8 cellular contexts compared by ENCODE assay signal in the genomic region with DNA sequence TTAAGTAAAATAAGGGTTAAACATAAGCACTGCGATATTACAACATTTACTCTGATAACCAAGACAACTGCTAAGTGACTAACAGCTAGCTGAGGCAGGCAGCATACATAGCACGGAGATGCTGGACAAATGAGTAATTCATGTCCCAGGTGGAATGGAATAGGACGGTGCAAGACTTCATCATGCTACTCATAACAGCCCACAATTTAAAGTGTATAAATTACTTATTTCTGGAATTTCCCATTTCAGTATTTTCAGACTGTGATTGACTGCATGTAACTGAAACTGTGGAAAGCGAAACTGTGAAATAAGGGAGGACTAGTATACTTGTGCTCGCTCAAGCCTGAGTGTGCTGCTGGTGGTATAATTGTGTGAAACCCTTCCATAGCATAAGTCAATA. TPM values are rescaled to one million over a fixed set of nuclear protein-coding genes. Genes with fewer than 3 reads are reported as not detected.
DNase-seq lines count a peak whose midpoint lies in the region; ATAC-seq and TF ChIP-seq lines count a peak whose summit lies in the region.

No MANE protein-coding gene starts in this region.

- H3K36me3 ChIP-seq in RWPE2 (ENCODE audit: low read depth), result peaks cover 3% of the 10 kb centered on the region

- peaks cover 24% of the 10 kb centered on the region for H3K36me3 Mint-ChIP-seq in activated CD8-positive, alpha-beta T cell treated with anti-CD3 and anti-CD28 coated beads for 36 hours (ENCODE audit: low read depth)
- H3K36me3 Mint-ChIP-seq in activated CD8-positive, alpha-beta T cell treated with anti-CD3 and anti-CD28 coated beads, Interleukin-2, amount 10 ng/mL, durations not matched to agents 7 days and 5 days (ENCODE audit: low read depth), result peaks cover 11% of the 10 kb centered on the region

- POLR2A ChIA-PET in activated CD8-positive, alpha-beta T cell treated with anti-CD3 and anti-CD28 coated beads for 36 hours (lab: Charles Lee), result no interaction called here
- POLR2A ChIA-PET in activated CD8-positive, alpha-beta T cell treated with anti-CD3 and anti-CD28 coated beads, Interleukin-2, amount 10 ng/mL, durations not matched to agents 7 days and 5 days (lab: Charles Lee), result no interaction called here

- H3K9me3 ChIP-seq in RWPE2 (ENCODE audit: severe bottlenecking), result no peaks in the 10 kb centered on the region

- peak; percentile 86 for ATAC-seq in activated CD8-positive, alpha-beta T cell treated with anti-CD3 and anti-CD28 coated beads for 36 hours
- no peak for ATAC-seq in activated CD8-positive, alpha-beta T cell treated with anti-CD3 and anti-CD28 coated beads, Interleukin-2, amount 10 ng/mL, durations not matched to agents 7 days and 5 days
- ATAC-seq in HG02852 (IDR thresholded peaks at IDR 0.05; ENCODE audit: unreplicated experiment) (peak; percentile 87), RWPE2 (ENCODE audit: low read depth) (peak; percentile 99)

- no peak overlapping the region for H3K27ac Mint-ChIP-seq in activated CD8-positive, alpha-beta T cell treated with anti-CD3 and anti-CD28 coated beads for 36 hours
- no peak overlapping the region for H3K27ac Mint-ChIP-seq in activated CD8-positive, alpha-beta T cell treated with anti-CD3 and anti-CD28 coated beads, Interleukin-2, amount 10 ng/mL, durations not matched to agents 7 days and 5 days

- TF ChIP-seq CTCF in activated CD8-positive, alpha-beta T cell treated with anti-CD3 and anti-CD28 coated beads for 36 hours (IDR thresholded peaks at IDR 0.05), result no peak
- TF ChIP-seq CTCF in RWPE2 (IDR thresholded peaks at IDR 0.05; ENCODE audit: poor library complexity, severe bottlenecking), result no peak

- H3K9me3 Mint-ChIP-seq in activated CD8-positive, alpha-beta T cell treated with anti-CD3 and anti-CD28 coated beads for 36 hours, result no peaks in the 10 kb centered on the region
- H3K9me3 Mint-ChIP-seq in activated CD8-positive, alpha-beta T cell treated with anti-CD3 and anti-CD28 coated beads, Interleukin-2, amount 10 ng/mL, durations not matched to agents 7 days and 5 days (ENCODE audit: insufficient read depth), result no peaks in the 10 kb centered on the region

- intact Hi-C loops in activated CD8-positive, alpha-beta T cell treated with anti-CD3 and anti-CD28 coated beads for 36 hours (cut with micrococcal nuclease), result no loop called here

- peak; percentile 15 for DNase-seq in activated CD8-positive, alpha-beta T cell treated with anti-CD3 and anti-CD28 coated beads for 36 hours
- DNase-seq in activated CD8-positive, alpha-beta T cell treated with anti-CD3 and anti-CD28 coated beads, Interleukin-2, amount 10 ng/mL, durations not matched to agents 7 days and 5 days, result no peak
- DNase-seq in RWPE2 (ENCODE audit: low spot score) (no peak), skeletal muscle cell (ENCODE audit: low read depth) (peak; percentile 61), GF-D8 (lab: John Stamatoyannopoulos, UW) (no peak), NK-92 (lab: John Stamatoyannopoulos, UW; ENCODE audit: unreplicated experiment) (no peak), NCI-H2196 treated with DMSO at 0.1 percent for 48 hours (lab: John Stamatoyannopoulos, UW; ENCODE audit: unreplicated experiment) (no peak)

- no peak overlapping the region for H3K4me3 Mint-ChIP-seq in activated CD8-positive, alpha-beta T cell treated with anti-CD3 and anti-CD28 coated beads for 36 hours
- H3K4me3 Mint-ChIP-seq in activated CD8-positive, alpha-beta T cell treated with anti-CD3 and anti-CD28 coated beads, Interleukin-2, amount 10 ng/mL, durations not matched to agents 7 days and 5 days, result no peak overlapping the region

- H3K27ac ChIP-seq in RWPE2 (ENCODE audit: poor library complexity, severe bottlenecking), result no peak overlapping the region

- peaks cover 28% of the 10 kb centered on the region for H3K4me1 Mint-ChIP-seq in activated CD8-positive, alpha-beta T cell treated with anti-CD3 and anti-CD28 coated beads for 36 hours (ENCODE audit: low read depth)
- peaks cover 22% of the 10 kb centered on the region for H3K4me1 Mint-ChIP-seq in activated CD8-positive, alpha-beta T cell treated with anti-CD3 and anti-CD28 coated beads, Interleukin-2, amount 10 ng/mL, durations not matched to agents 7 days and 5 days (ENCODE audit: low read depth)

- H3K4me3 ChIP-seq in RWPE2 (ENCODE audit: severe bottlenecking), result no peak overlapping the region
- H3K4me3 ChIP-seq in skeletal muscle cell (ENCODE audit: low read depth, low read length), result peak overlapping the region; percentile 1

- CTCF ChIA-PET in activated CD8-positive, alpha-beta T cell treated with anti-CD3 and anti-CD28 coated beads for 36 hours (lab: Charles Lee), result no interaction called here
- CTCF ChIA-PET in activated CD8-positive, alpha-beta T cell treated with anti-CD3 and anti-CD28 coated beads, Interleukin-2, amount 10 ng/mL, durations not matched to agents 7 days and 5 days (lab: Charles Lee), result no interaction called here

- H3K4me1 ChIP-seq in RWPE2 (ENCODE audit: insufficient read depth, poor library complexity, severe bottlenecking), result peaks cover 13% of the 10 kb centered on the region

- H3K27me3 ChIP-seq in RWPE2 (ENCODE audit: insufficient read depth, poor library complexity, severe bottlenecking), result no peaks in the 10 kb centered on the region

- H3K27me3 Mint-ChIP-seq in activated CD8-positive, alpha-beta T cell treated with anti-CD3 and anti-CD28 coated beads for 36 hours, result no peaks in the 10 kb centered on the region
- H3K27me3 Mint-ChIP-seq in activated CD8-positive, alpha-beta T cell treated with anti-CD3 and anti-CD28 coated beads, Interleukin-2, amount 10 ng/mL, durations not matched to agents 7 days and 5 days (ENCODE audit: low read depth), result no peaks in the 10 kb centered on the region

RNA-seq across cellular contexts. Expression of gene IER3IP1, which starts 12.9 kb away (rescaled TPM):
- total RNA-seq in activated CD8-positive, alpha-beta T cell treated with anti-CD3 and anti-CD28 coated beads for 36 hours, result 10 to 100 TPM; 11.1 to 12.7 TPM
- 10 to 100 TPM; 11.7 to 12.4 TPM for total RNA-seq in activated CD8-positive, alpha-beta T cell treated with anti-CD3 and anti-CD28 coated beads, Interleukin-2, amount 10 ng/mL, durations not matched to agents 7 days and 5 days

RNA-seq across cellular contexts. Expression of gene HDHD2, which starts 12.9 kb away (rescaled TPM):
- total RNA-seq in activated CD8-positive, alpha-beta T cell treated with anti-CD3 and anti-CD28 coated beads for 36 hours, result 10 to 100 TPM; 28.1 to 32.2 TPM
- total RNA-seq in activated CD8-positive, alpha-beta T cell treated with anti-CD3 and anti-CD28 coated beads, Interleukin-2, amount 10 ng/mL, durations not matched to agents 7 days and 5 days, result 10 to 100 TPM; 31.9 to 38.3 TPM

Comparison
In these comparisons a context has a peak if more than half of its experiments do, and no peak if none do; other contexts are left out.
1. DNase-seq: peak in activated CD8-positive, alpha-beta T cell treated with anti-CD3 and anti-CD28 coated beads for 36 hours (single experiment) and skeletal muscle cell (single experiment); none in activated CD8-positive, alpha-beta T cell treated with anti-CD3 and anti-CD28 coated beads, Interleukin-2, amount 10 ng/mL, durations not matched to agents 7 days and 5 days (single experiment), RWPE2 (single experiment), GF-D8 (single experiment), NK-92 (single experiment) and NCI-H2196 treated with DMSO at 0.1 percent for 48 hours (single experiment).